8 cellular contexts compared by ENCODE assay signal in the genomic region with DNA sequence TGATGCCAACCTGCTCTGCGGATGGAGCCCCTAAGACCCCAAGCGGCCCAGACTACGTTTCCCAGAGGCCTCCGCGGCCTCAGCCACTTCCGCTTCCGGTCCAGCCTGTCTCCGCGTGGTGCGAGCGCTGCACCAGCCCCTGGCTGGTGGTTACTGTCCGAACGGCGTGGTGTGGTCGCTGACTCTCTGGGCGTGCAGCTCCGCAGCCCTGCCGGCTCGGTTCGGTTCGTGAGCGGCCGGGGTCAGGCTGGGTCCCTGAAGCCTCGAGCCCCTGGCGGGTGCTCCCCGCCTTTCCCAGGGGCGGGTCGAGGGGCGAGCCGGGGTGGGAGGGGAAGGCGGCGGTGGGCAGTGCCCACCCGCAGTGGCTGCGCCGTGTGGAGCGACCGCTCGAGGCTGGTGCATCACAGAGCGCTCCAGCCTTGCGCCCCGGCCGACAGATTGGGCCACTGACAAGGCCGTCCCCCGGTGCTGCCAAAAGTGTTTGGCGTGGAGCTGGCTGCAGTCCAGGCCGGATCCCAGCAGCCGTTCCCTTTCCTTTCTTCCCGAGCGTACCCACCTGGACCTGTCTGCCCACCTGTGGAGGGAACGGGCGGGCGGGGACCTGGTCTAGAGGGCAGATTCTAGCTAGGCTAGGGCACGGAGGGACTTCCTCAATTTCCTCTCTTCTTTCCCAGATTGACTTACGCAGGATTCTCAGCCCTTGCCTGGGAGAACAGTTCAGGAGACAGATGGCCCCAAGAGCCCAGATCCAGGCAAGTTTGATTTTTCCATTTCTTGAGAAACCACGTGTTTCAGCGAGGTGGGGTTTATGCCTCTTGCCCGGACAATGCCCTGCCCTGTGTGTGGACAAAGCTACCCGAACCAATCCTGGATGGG. TPM values are rescaled to one million over a fixed set of nuclear protein-coding genes. Genes with fewer than 3 reads are reported as not detected.
A peak's percentile ranks its signal among the peaks of the same experiment; 100 is the strongest.
DNase-seq lines count a peak whose midpoint lies in the region; TF ChIP-seq lines count a peak whose summit lies in the region.

A gene (plus strand): TSS at position 116 of the 876 bp plus-strand sequence. CDS start 613 bp downstream, at position 729.

- H3K4me3 ChIP-seq in GM08714 (ENCODE audit: low read length): peak within 1 kb of the TSS; percentile 69
- peak within 1 kb of the TSS; percentile 71 for H3K4me3 ChIP-seq in H7 (ENCODE audit: insufficient read depth, low read depth, low read length)
- H3K4me3 ChIP-seq in Loucy (ENCODE audit: low read length, poor library complexity, severe bottlenecking): peak within 1 kb of the TSS; percentile 73
- peak within 1 kb of the TSS; percentile 77 to 96 for H3K4me3 ChIP-seq in right atrium auricular region
- H3K4me3 ChIP-seq in prostate gland: peak within 1 kb of the TSS; percentile 65 to 79
- peak within 1 kb of the TSS; percentile 81 for H3K4me3 ChIP-seq in urinary bladder (ENCODE audit: low read depth, low read length)

- H3K27me3 ChIP-seq in H7 (ENCODE audit: control insufficient read depth, insufficient read depth, low read length) (peaks cover 2% of the 10 kb centered on the region), Loucy (ENCODE audit: insufficient read depth, low read length, poor library complexity, severe bottlenecking) (no peaks in the 10 kb centered on the region), right atrium auricular region (no peaks in the 10 kb centered on the region), prostate gland (replicated peaks; ENCODE audit: insufficient read depth) (no peaks in the 10 kb centered on the region)

- H3K9me2 ChIP-seq in Loucy (replicated peaks; ENCODE audit: low read depth, low read length): no peaks in the 10 kb centered on the region

- peak within 1 kb of the TSS; percentile 58 for H2AFZ ChIP-seq in Loucy (ENCODE audit: low read length)

- H3K36me3 ChIP-seq in H7 (replicated peaks; ENCODE audit: control insufficient read depth, insufficient read depth, low read length) (peaks cover 2% of the 10 kb centered on the region; the same call in 1 of the 2 replicates), Loucy (ENCODE audit: insufficient read depth, low read length) (no peaks in the 10 kb centered on the region), right atrium auricular region (peaks cover 10% of the 10 kb centered on the region), prostate gland (no peaks in the 10 kb centered on the region), urinary bladder (ENCODE audit: insufficient read depth) (no peaks in the 10 kb centered on the region)

- H3K4me2 ChIP-seq in Loucy (ENCODE audit: low read depth, low read length, poor library complexity, severe bottlenecking): peak within 1 kb of the TSS; percentile 93

- H3K9me3 ChIP-seq in Loucy (ENCODE audit: insufficient read depth, low read depth, low read length) (no peaks in the 10 kb centered on the region), right atrium auricular region (no peaks in the 10 kb centered on the region), prostate gland (no peaks in the 10 kb centered on the region)

- TF ChIP-seq CTCF in Loucy (conservative IDR thresholded peaks at IDR 0.05; ENCODE audit: low read length) (no peak), right atrium auricular region (IDR thresholded peaks at IDR 0.05) (peak in 1 of 2 donors; percentile 39), prostate gland (IDR thresholded peaks at IDR 0.05) (no peak)

- intact Hi-C loops in prostate gland (cut with DNase I): no loop called here

- H4K20me1 ChIP-seq in Loucy (ENCODE audit: insufficient read depth, low read length, poor library complexity, severe bottlenecking): no peaks in the 10 kb centered on the region

- 0 out of 2 replicates have a peak, but pooled peaks cover 4% of the 10 kb centered on the region for H3K79me2 ChIP-seq in Loucy (ENCODE audit: insufficient read depth, low read length)

- H3K9ac ChIP-seq in Loucy (ENCODE audit: low read depth, low read length, poor library complexity, severe bottlenecking): peak within 1 kb of the TSS; percentile 67

- H3F3A ChIP-seq in Loucy (ENCODE audit: low read depth): no peaks in the 10 kb centered on the region

- peak; percentile 89 for DNase-seq in H7
- DNase-seq in T-helper 1 cell: peak; percentile 22 to 49 (median 47)
- peak in 52 of 56 donors; percentile 6 to 83 (median 60) for DNase-seq in amygdala (lab: John Stamatoyannopoulos, UW)
- DNase-seq in right atrium auricular region (ENCODE audit: low spot score): peak; percentile 68
- peak; percentile 58 for DNase-seq in prostate gland (ENCODE audit: low spot score)

- no peak for TF ChIP-seq POLR2A in prostate gland (IDR thresholded peaks at IDR 0.05)

- peaks cover 17% of the 10 kb centered on the region for H3K4me1 ChIP-seq in Loucy (ENCODE audit: insufficient read depth, low read length, poor library complexity, severe bottlenecking)
- peaks cover 0 to 10% of the 10 kb centered on the region in 2 donors for H3K4me1 ChIP-seq in right atrium auricular region
- no peaks in the 10 kb centered on the region for H3K4me1 ChIP-seq in prostate gland (replicated peaks)
- no peaks in the 10 kb centered on the region for H3K4me1 ChIP-seq in urinary bladder (ENCODE audit: insufficient read depth)

- H3K27ac ChIP-seq in right atrium auricular region (peak within 1 kb of the TSS; percentile 59 to 63), prostate gland (peak within 1 kb of the TSS; percentile 34 to 64), urinary bladder (ENCODE audit: low read depth) (no peak within 1 kb of the TSS)

- WGBS in prostate gland: 2% methylated on average over 48 of the region's 58 CpGs
- whole genome bisulfite sequencing in urinary bladder: 3% methylated on average over 58 of the region's 58 CpGs

RNA-seq across cellular contexts. Expression of the gene that starts here (rescaled TPM):
- 3.7 and 4.9 TPM in 2 replicates for total RNA-seq in H7 (2014; rRNA removed; shearing (Covaris generic))
- 1 to 10 TPM in 1 of 2 donors, under 1 TPM in 1; 0.98 to 1.1 TPM for total RNA-seq in right atrium auricular region
- total RNA-seq in prostate gland: 10 to 100 TPM in 1 of 2 donors, 1 to 10 TPM in 1; 6.9 to 16.1 TPM
- 5.2 TPM for total RNA-seq in urinary bladder
- polyA plus RNA-seq in urinary bladder: 1.7 TPM
